In genomic region chr19:55353803-55354697, GRCh38 we compare ENCODE assay signal across 8 cellular contexts.
A peak's percentile ranks its signal among the peaks of the same experiment; 100 is the strongest.
DNase-seq lines count a peak whose midpoint lies in the region; TF ChIP-seq lines count a peak whose summit lies in the region.

No MANE protein-coding gene starts in this region.

- DNase-seq in GM20000 (ENCODE audit: low spot score) (peak; percentile 89), NCI-H69 (lab: John Stamatoyannopoulos, UW) (peak; percentile 68), epithelial cell of esophagus (ENCODE audit: low read depth) (peak; percentile 70), NCI-H1092 (lab: John Stamatoyannopoulos, UW) (no peak), GM19240 (ENCODE audit: insufficient read length, low spot score) (no peak)
- peak; percentile 83 for DNase-seq in activated CD8-positive, alpha-beta memory T cell treated with anti-CD3 and anti-CD28 coated beads, Interleukin-2, amount 50 U/mL, for 48 hours

- peaks cover 24% of the 10 kb centered on the region for H3K4me1 Mint-ChIP-seq in stimulated activated naive CD8-positive, alpha-beta T cell treated with anti-CD3 and anti-CD28 coated beads, Interleukin-15, Interleukin-2, amounts not matched to agents 100 ng/mL and 50 ng/mL, for 24 hours (ENCODE audit: low read depth)

- peak overlapping the region; percentile 62 for H3K4me3 Mint-ChIP-seq in stimulated activated naive CD8-positive, alpha-beta T cell treated with anti-CD3 and anti-CD28 coated beads, Interleukin-15, Interleukin-2, amounts not matched to agents 100 ng/mL and 50 ng/mL, for 24 hours

- H3K9me3 ChIP-seq in mucosa of rectum (ENCODE audit: control insufficient read depth in 2 of 2, low read length in 2 of 2): no peaks in the 10 kb centered on the region

- no peaks in the 10 kb centered on the region for H3K36me3 ChIP-seq in mucosa of rectum (ENCODE audit: control insufficient read depth in 2 of 2, insufficient read depth in 2 of 2, low read length in 2 of 2)

- H3K4me3 ChIP-seq in epithelial cell of esophagus (ENCODE audit: low read length) (peak overlapping the region; percentile 44), mucosa of rectum (ENCODE audit: low read length in 2 of 2) (peak overlapping the region; percentile 70 to 71)

- H3K4me1 ChIP-seq in mucosa of rectum (ENCODE audit: control insufficient read depth in 2 of 2, insufficient read depth in 2 of 2, low read length in 2 of 2): peaks cover 22 to 27% of the 10 kb centered on the region in 2 donors

- H3K9ac ChIP-seq in mucosa of rectum (ENCODE audit: low read depth in 1 of 2, low read length in 2 of 2): peak overlapping the region; percentile 41 to 85

- peaks cover 42% of the 10 kb centered on the region for H3K27me3 Mint-ChIP-seq in stimulated activated naive CD8-positive, alpha-beta T cell treated with anti-CD3 and anti-CD28 coated beads, Interleukin-15, Interleukin-2, amounts not matched to agents 100 ng/mL and 50 ng/mL, for 24 hours

- H3K27ac ChIP-seq in mucosa of rectum (ENCODE audit: low read depth in 2 of 2, low read length in 2 of 2): peak overlapping the region; percentile 23 to 55

- TF ChIP-seq CTCF in GM20000 (IDR thresholded peaks at IDR 0.05; ENCODE audit: extremely low read depth, missing control alignments) (no peak), epithelial cell of esophagus (IDR thresholded peaks at IDR 0.05; ENCODE audit: insufficient read depth, low read depth, low read length, missing control alignments) (no peak)

- H3K27ac Mint-ChIP-seq in stimulated activated naive CD8-positive, alpha-beta T cell treated with anti-CD3 and anti-CD28 coated beads, Interleukin-15, Interleukin-2, amounts not matched to agents 100 ng/mL and 50 ng/mL, for 24 hours: no peak overlapping the region

- H3K9me3 Mint-ChIP-seq in stimulated activated naive CD8-positive, alpha-beta T cell treated with anti-CD3 and anti-CD28 coated beads, Interleukin-15, Interleukin-2, amounts not matched to agents 100 ng/mL and 50 ng/mL, for 24 hours: no peaks in the 10 kb centered on the region

- peaks cover 15 to 17% of the 10 kb centered on the region in 2 donors for H3K27me3 ChIP-seq in mucosa of rectum (ENCODE audit: control insufficient read depth in 2 of 2, insufficient read depth in 2 of 2, low read length in 2 of 2)

- no peaks in the 10 kb centered on the region for H3K36me3 Mint-ChIP-seq in stimulated activated naive CD8-positive, alpha-beta T cell treated with anti-CD3 and anti-CD28 coated beads, Interleukin-15, Interleukin-2, amounts not matched to agents 100 ng/mL and 50 ng/mL, for 24 hours (ENCODE audit: low read depth)

Comparison
In these comparisons a context has a peak if more than half of its experiments do, and no peak if none do; other contexts are left out.
1. DNase-seq: peak in GM20000 (single experiment), NCI-H69 (single experiment), activated CD8-positive, alpha-beta memory T cell treated with anti-CD3 and anti-CD28 coated beads, Interleukin-2, amount 50 U/mL, for 48 hours (single experiment) and epithelial cell of esophagus (single experiment); none in NCI-H1092 (single experiment) and GM19240 (single experiment).